ENCODE assay signal across 28 cellular contexts in genomic region chr4:145435646-145436045, GRCh38.
"Had no signal": no experiment of that assay in that cellular context is flagged by ENCODE, and none has a peak within 500 bp of the region (broad histone marks: within the 10 kb centered on the region; RNA-seq: fewer than 3 reads in every experiment).

No MANE protein-coding gene starts in this region.

- H3K36me3 ChIP-seq: esophagus muscularis mucosa, heart right ventricle, prostate gland, right atrium auricular region, suprapubic skin had no signal

- H3K4me1 Mint-ChIP-seq: naive thymus-derived CD4-positive, alpha-beta T cell; stimulated activated naive CD8-positive, alpha-beta T cell treated with anti-CD3 and anti-CD28 coated beads, Interleukin-15, amount 100 ng/mL, for 72 hours had no signal

- H3K27me3 Mint-ChIP-seq: type B pancreatic cell had no signal

- H3K9me3 Mint-ChIP-seq: type B pancreatic cell had no signal

- H3K9me3 ChIP-seq: prostate gland, suprapubic skin had no signal

- H3K4me1 ChIP-seq: esophagus muscularis mucosa, prostate gland, right atrium auricular region had no signal

- H3K27me3 ChIP-seq: esophagus muscularis mucosa, heart right ventricle, right atrium auricular region had no signal

- ATAC-seq: left colon; naive thymus-derived CD4-positive, alpha-beta T cell; sciatic nerve; stimulated activated naive CD8-positive, alpha-beta T cell treated with anti-CD3 and anti-CD28 coated beads, Interleukin-15, amount 100 ng/mL, for 72 hours had no signal

- H3K4me3 Mint-ChIP-seq: naive thymus-derived CD4-positive, alpha-beta T cell; nephron; stimulated activated naive CD8-positive, alpha-beta T cell treated with anti-CD3 and anti-CD28 coated beads, Interleukin-15, amount 100 ng/mL, for 72 hours; type B pancreatic cell had no signal

- H3K27ac ChIP-seq: dorsolateral prefrontal cortex, epithelial cell of prostate, esophagus muscularis mucosa, heart right ventricle, prostate gland, right atrium auricular region, suprapubic skin had no signal

- DNase-seq: dorsolateral prefrontal cortex; effector CD4-positive, alpha-beta T cell; foreskin melanocyte; glutamatergic neuron; heart right ventricle; hippocampal formation; kidney glomerular epithelial cell; left colon; mesenchymal stem cell; midbrain; naive thymus-derived CD4-positive, alpha-beta T cell; nucleus accumbens; stimulated activated CD4-positive, alpha-beta T cell treated with anti-CD3 and anti-CD28 coated beads, Interleukin-12 subunit alpha, Interleukin-12 subunit beta, amount 100 ng/mL, for 4 hours; stimulated activated CD4-positive, alpha-beta T cell treated with anti-CD3 and anti-CD28 coated beads, Interleukin-1b, Interleukin-23, amount 100 ng/mL, for 48 hours; stimulated activated CD4-positive, alpha-beta T cell treated with anti-CD3 and anti-CD28 coated beads, Interleukin-4, amount 100 ng/mL, for 1 hour; stimulated activated CD8-positive, alpha-beta memory T cell treated with anti-CD3 and anti-CD28 coated beads, Interleukin-4, amount 100 ng/mL, for 48 hours; stimulated activated naive CD4-positive, alpha-beta T cell; stimulated activated naive CD8-positive, alpha-beta T cell treated with anti-CD3 and anti-CD28 coated beads, Interleukin-15, amount 100 ng/mL, for 72 hours had no signal

- H3K4me3 ChIP-seq: dorsolateral prefrontal cortex, esophagus muscularis mucosa, heart right ventricle, lung, prostate gland, right atrium auricular region, smooth muscle cell, suprapubic skin had no signal

- H3K36me3 Mint-ChIP-seq: naive thymus-derived CD4-positive, alpha-beta T cell; type B pancreatic cell had no signal

- H3K27ac Mint-ChIP-seq: naive thymus-derived CD4-positive, alpha-beta T cell; stimulated activated naive CD8-positive, alpha-beta T cell treated with anti-CD3 and anti-CD28 coated beads, Interleukin-15, amount 100 ng/mL, for 72 hours had no signal
